ENCODE assay signal across 8 cellular contexts in the genomic region with DNA sequence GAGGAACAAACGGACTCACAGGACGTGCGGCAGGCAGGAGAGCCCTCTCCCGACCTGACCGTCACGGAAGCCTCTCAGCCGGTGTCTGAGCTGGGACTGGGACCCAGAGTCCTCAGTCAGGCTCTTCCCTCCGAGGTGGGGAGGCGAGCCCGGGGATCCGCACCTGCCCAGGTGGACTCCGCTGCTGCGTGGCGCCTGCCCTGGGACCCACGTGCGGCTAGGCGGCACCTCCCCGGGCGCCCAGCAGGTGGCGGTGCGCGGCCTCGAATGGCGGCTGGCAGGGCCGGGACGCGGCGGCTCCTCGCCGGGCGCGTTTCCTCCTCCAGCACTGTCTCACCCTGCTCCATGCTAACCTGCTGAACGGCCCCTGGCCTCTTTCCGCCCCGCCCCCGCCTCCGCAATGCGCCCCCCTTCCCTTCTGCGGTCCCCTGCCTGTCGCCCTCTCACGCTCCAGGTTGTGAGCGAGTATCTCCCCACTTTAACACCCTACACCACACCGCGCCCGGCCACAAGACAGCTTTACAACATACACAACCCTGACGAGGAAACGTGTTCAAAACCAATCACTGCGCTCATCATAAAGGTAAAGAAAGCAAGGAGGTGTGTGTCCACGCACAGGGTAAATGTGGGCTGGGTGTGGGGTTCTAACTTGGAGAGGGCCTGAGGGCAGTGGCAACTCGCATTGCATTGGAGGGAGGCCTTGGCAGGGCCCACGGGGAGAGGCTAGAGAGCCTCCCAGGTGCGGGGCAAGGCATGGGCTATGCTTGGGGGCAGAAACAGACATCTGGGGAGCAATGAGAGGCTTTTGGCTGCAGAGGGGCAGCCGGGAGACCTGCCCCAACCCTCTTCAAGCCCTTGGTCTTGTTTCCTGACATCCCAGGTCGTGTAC. TPM values are rescaled to one million over a fixed set of nuclear protein-coding genes. Genes with fewer than 3 reads are reported as not detected.
DNase-seq lines count a peak whose midpoint lies in the region; FAIRE-seq and TF ChIP-seq lines count a peak whose summit lies in the region.

No MANE protein-coding gene starts in this region.

- peaks cover 3% of the 10 kb centered on the region for H3K4me1 Mint-ChIP-seq in osteocyte (ENCODE audit: unreplicated experiment)

- in situ Hi-C loops in SK-MEL-5 (cut with HindIII; ENCODE audit: low pct_unique_long_range_greater_than_20kb, low sequenced_read_pairs), result no loop called here

- peak; percentile 63 for FAIRE-seq in HTR-8/SVneo (lab: Jason Lieb, UNC)

- no peaks in the 10 kb centered on the region for H3K9me3 Mint-ChIP-seq in osteocyte (ENCODE audit: unreplicated experiment)

- DNase-seq in DMS53 (lab: John Stamatoyannopoulos, UW), result peak; percentile 79
- peak; percentile 73 for DNase-seq in HTR-8/SVneo (ENCODE audit: insufficient read length, low spot score)
- peak; percentile 59 for DNase-seq in SK-MEL-5 (ENCODE audit: low read depth, low spot score)
- DNase-seq in activated gamma-delta T cell treated with Interleukin-2 at 50 U/mL for 16 hours, result peak; percentile 78
- peak; percentile 86 for DNase-seq in germinal center (ENCODE audit: low spot score)
- DNase-seq in osteocyte (ENCODE audit: extremely low spot score, unreplicated experiment), result peak; percentile 89
- peak; percentile 50 to 62 for DNase-seq in tibial nerve (ENCODE audit: low spot score in 2 of 2)
- no peak for DNase-seq in dedifferentiated amniotic fluid mesenchymal stem cell (ENCODE audit: extremely low spot score)

- peaks cover 0 to 59% of the 10 kb centered on the region in 2 donors for H3K27me3 ChIP-seq in tibial nerve

- no peak overlapping the region for H3K4me3 ChIP-seq in tibial nerve

- no peak for TF ChIP-seq EP300 in tibial nerve (IDR thresholded peaks at IDR 0.05)

- H3K36me3 Mint-ChIP-seq in osteocyte (ENCODE audit: unreplicated experiment), result no peaks in the 10 kb centered on the region

- TF ChIP-seq POLR2A in tibial nerve (IDR thresholded peaks at IDR 0.05), result no peak

- no peak overlapping the region for H3K4me3 Mint-ChIP-seq in osteocyte (ENCODE audit: unreplicated experiment)

- H3K27ac ChIP-seq in tibial nerve, result no peak overlapping the region

- TF ChIP-seq CTCF in osteocyte (IDR thresholded peaks at IDR 0.05) (peak; percentile 97), tibial nerve (IDR thresholded peaks at IDR 0.05) (peak; percentile 89 to 96 (median 96))

- no peaks in the 10 kb centered on the region for H3K9me3 ChIP-seq in tibial nerve

- H3K36me3 ChIP-seq in tibial nerve, result no peaks in the 10 kb centered on the region

- H3K4me1 ChIP-seq in tibial nerve, result peaks cover 0 to 7% (median 1%) of the 10 kb centered on the region in 4 donors

- no peak overlapping the region for H3K27ac Mint-ChIP-seq in osteocyte (ENCODE audit: unreplicated experiment)

- peaks cover 10% of the 10 kb centered on the region for H3K27me3 Mint-ChIP-seq in osteocyte (ENCODE audit: unreplicated experiment)

- WGBS in tibial nerve, 2 donors, result 25 to 36% methylated on average over 31 to 45 of the region's 54 CpGs

RNA-seq across cellular contexts. Expression of a gene that starts 25.9 kb away (rescaled TPM):
- 52.7 and 73.7 TPM in 2 replicates for total RNA-seq in SK-MEL-5 (2014; rRNA removed; shearing (Covaris generic))
- 114 and 118 TPM in 2 replicates for polyA plus RNA-seq in SK-MEL-5 (2015; cell fraction: cytosol; rRNA removed)
- 51.7 and 61.8 TPM in 2 replicates for polyA plus RNA-seq in SK-MEL-5 (2015; cell fraction: nucleus; rRNA removed)
- total RNA-seq in osteocyte (147 and 164 TPM in 2 replicates), tibial nerve (100 to 1,000 TPM; 163 to 197 (median 178) TPM)
